ENCODE assay signal across 8 cellular contexts in genomic region chr1:54153548-54154439, GRCh38. TPM values are rescaled to one million over a fixed set of nuclear protein-coding genes. Genes with fewer than 3 reads are reported as not detected.
DNase-seq lines count a peak whose midpoint lies in the region; ATAC-seq and TF ChIP-seq lines count a peak whose summit lies in the region.

No MANE protein-coding gene starts in this region.

- H4K20me1 ChIP-seq in osteoblast (ENCODE audit: insufficient read depth, low read length), result no peaks in the 10 kb centered on the region

- in situ Hi-C loops in GM13976 (cut with MboI; ENCODE audit: low sequenced_read_pairs, unreplicated experiment), result no loop called here

- H3K36me3 Mint-ChIP-seq in activated CD4-positive, alpha-beta T cell treated with anti-CD3 and anti-CD28 coated beads for 36 hours (ENCODE audit: low read depth), result no peaks in the 10 kb centered on the region

- intact Hi-C loops in esophagus squamous epithelium (cut with DNase I), result no loop called here
- intact Hi-C loops in activated CD4-positive, alpha-beta T cell treated with anti-CD3 and anti-CD28 coated beads for 36 hours (cut with DNase I, micrococcal nuclease), result no loop called here

- H3K36me3 ChIP-seq in esophagus squamous epithelium, result no peaks in the 10 kb centered on the region
- H3K36me3 ChIP-seq in osteoblast (ENCODE audit: insufficient read depth, low read length), result no peaks in the 10 kb centered on the region

- H3K4me2 ChIP-seq in osteoblast (ENCODE audit: insufficient read depth, low read length), result peak overlapping the region; percentile 79

- TF ChIP-seq CTCF in esophagus squamous epithelium (IDR thresholded peaks at IDR 0.05), result no peak
- TF ChIP-seq CTCF in osteoblast (IDR thresholded peaks at IDR 0.05; ENCODE audit: extremely low read depth, low read depth, low read length), result no peak
- no peak for TF ChIP-seq CTCF in GM13976 (IDR thresholded peaks at IDR 0.05; ENCODE audit: borderline replicate concordance, control extremely low read depth, extremely low read depth, insufficient read depth, missing control alignments)

- DNase-seq in EH (ENCODE audit: low read depth) (peak; percentile 77), NCI-H446 treated with DMSO at 0.1 percent for 48 hours (lab: John Stamatoyannopoulos, UW) (peak; percentile 18), esophagus squamous epithelium (lab: John Stamatoyannopoulos, UW) (no peak), osteoblast (ENCODE audit: insufficient read length, low spot score, missing footprints) (peak; percentile 88), NCI-H2029 (lab: John Stamatoyannopoulos, UW) (no peak), GM13976 (ENCODE audit: low spot score) (no peak)
- DNase-seq in activated CD4-positive, alpha-beta T cell treated with anti-CD3 and anti-CD28 coated beads for 36 hours, result no peak
- no peak for DNase-seq in activated T-cell treated with anti-CD3 and anti-CD28 coated beads, Interleukin-2, amount 50 U/mL, for 48 hours

- H3K27ac Mint-ChIP-seq in activated CD4-positive, alpha-beta T cell treated with anti-CD3 and anti-CD28 coated beads for 36 hours, result no peak overlapping the region

- H3K4me3 Mint-ChIP-seq in activated CD4-positive, alpha-beta T cell treated with anti-CD3 and anti-CD28 coated beads for 36 hours, result no peak overlapping the region

- no peaks in the 10 kb centered on the region for H3K4me1 Mint-ChIP-seq in activated CD4-positive, alpha-beta T cell treated with anti-CD3 and anti-CD28 coated beads for 36 hours

- H3K27ac ChIP-seq in esophagus squamous epithelium (peak overlapping the region; percentile 41 to 72 (median 52)), osteoblast (ENCODE audit: low read depth, low read length) (peak overlapping the region; percentile 23)

- no peaks in the 10 kb centered on the region for H3K27me3 ChIP-seq in esophagus squamous epithelium
- H3K27me3 ChIP-seq in osteoblast (ENCODE audit: insufficient read depth, low read length), result no peaks in the 10 kb centered on the region

- no peaks in the 10 kb centered on the region for H3K9me3 Mint-ChIP-seq in activated CD4-positive, alpha-beta T cell treated with anti-CD3 and anti-CD28 coated beads for 36 hours (ENCODE audit: low read depth)

- H3K9me3 ChIP-seq in esophagus squamous epithelium (no peaks in the 10 kb centered on the region), osteoblast (ENCODE audit: low read depth, low read length) (no peaks in the 10 kb centered on the region)

- H3K79me2 ChIP-seq in osteoblast (ENCODE audit: insufficient read depth, low read length), result no peaks in the 10 kb centered on the region

- H3K4me1 ChIP-seq in esophagus squamous epithelium (peaks cover 15 to 32% (median 18%) of the 10 kb centered on the region in 3 donors), osteoblast (ENCODE audit: insufficient read depth, low read length) (peaks cover 8% of the 10 kb centered on the region)

- H2AFZ ChIP-seq in osteoblast (ENCODE audit: low read length), result peak overlapping the region; percentile 85

- ATAC-seq in activated CD4-positive, alpha-beta T cell treated with anti-CD3 and anti-CD28 coated beads for 36 hours, result no peak

- no peaks in the 10 kb centered on the region for H3K27me3 Mint-ChIP-seq in activated CD4-positive, alpha-beta T cell treated with anti-CD3 and anti-CD28 coated beads for 36 hours

- H3K4me3 ChIP-seq in esophagus squamous epithelium (no peak overlapping the region), osteoblast (ENCODE audit: insufficient read depth, low read length) (peak overlapping the region; percentile 50)

- TF ChIP-seq POLR2A in esophagus squamous epithelium (IDR thresholded peaks at IDR 0.05), result no peak

- POLR2A ChIA-PET in activated CD4-positive, alpha-beta T cell treated with anti-CD3 and anti-CD28 coated beads for 36 hours (lab: Charles Lee), result no interaction called here

- WGBS in esophagus squamous epithelium, 2 donors, result 33% methylated on average over 18 of the region's 19 CpGs

- CTCF ChIA-PET in activated CD4-positive, alpha-beta T cell treated with anti-CD3 and anti-CD28 coated beads for 36 hours (lab: Charles Lee), result no interaction called here

RNA-seq across cellular contexts. Expression of gene CDCP2, which starts 1.0 kb away (rescaled TPM):
- total RNA-seq in esophagus squamous epithelium (under 1 TPM in 1 of 4 donors, not detected in 3; 0.19 TPM), osteoblast (not detected in 2 replicates)
- total RNA-seq in activated CD4-positive, alpha-beta T cell treated with anti-CD3 and anti-CD28 coated beads for 36 hours, result not detected

RNA-seq across cellular contexts. Expression of gene CYB5RL, which starts 46.0 kb away (rescaled TPM):
- total RNA-seq in esophagus squamous epithelium, result 1 to 10 TPM; 2.2 to 4.7 (median 3.0) TPM
- 10.3 and 11.6 TPM in 2 replicates for total RNA-seq in osteoblast
- total RNA-seq in activated CD4-positive, alpha-beta T cell treated with anti-CD3 and anti-CD28 coated beads for 36 hours, result 10 to 100 TPM; 13.1 to 13.5 TPM

RNA-seq across cellular contexts. Expression of gene MRPL37, which starts 46.2 kb away (rescaled TPM):
- total RNA-seq in esophagus squamous epithelium, result 100 to 1,000 TPM in 1 of 4 donors, 10 to 100 TPM in 3; 63.1 to 101 (median 79.3) TPM
- 88.7 and 96.7 TPM in 2 replicates for total RNA-seq in osteoblast
- total RNA-seq in activated CD4-positive, alpha-beta T cell treated with anti-CD3 and anti-CD28 coated beads for 36 hours, result 100 to 1,000 TPM; 177 to 189 TPM

Comparison
In these comparisons a context has a peak if more than half of its experiments do, and no peak if none do; other contexts are left out.
1. DNase-seq: peak in EH (single experiment), NCI-H446 treated with DMSO at 0.1 percent for 48 hours (single experiment) and osteoblast (single experiment); none in esophagus squamous epithelium (single experiment), NCI-H2029 (single experiment), GM13976 (single experiment), activated CD4-positive, alpha-beta T cell treated with anti-CD3 and anti-CD28 coated beads for 36 hours (single experiment) and activated T-cell treated with anti-CD3 and anti-CD28 coated beads, Interleukin-2, amount 50 U/mL, for 48 hours (0 of 2).